In genomic region chr1:201955009-201955749, GRCh38 we compare ENCODE assay signal across 8 cellular contexts. TPM values are rescaled to one million over a fixed set of nuclear protein-coding genes. Genes with fewer than 3 reads are reported as not detected.
DNase-seq lines count a peak whose midpoint lies in the region; ATAC-seq and TF ChIP-seq lines count a peak whose summit lies in the region.

Gene TIMM17A (plus strand): TSS chr1:201955503. CDS start chr1:201955527, 24 bp downstream.

- H3K9me3 Mint-ChIP-seq in activated naive CD4-positive, alpha-beta T cell treated with anti-CD3 and anti-CD28 coated beads, Interleukin-2, amount 50 U/mL, for 72 hours, result no peaks in the 10 kb centered on the region

- H3K27me3 ChIP-seq in testis, result no peaks in the 10 kb centered on the region

- peak within 1 kb of the TSS; percentile 82 to 90 for H3K27ac ChIP-seq in testis

- TF ChIP-seq CTCF in omental fat pad (IDR thresholded peaks at IDR 0.05), result no peak
- TF ChIP-seq CTCF in testis (IDR thresholded peaks at IDR 0.05), result no peak

- H3K4me3 ChIP-seq in GM08714 (ENCODE audit: low read length), result peak within 1 kb of the TSS; percentile 97
- peak within 1 kb of the TSS; percentile 60 to 84 for H3K4me3 ChIP-seq in testis

- peak; percentile 19 for TF ChIP-seq POLR2A in testis (IDR thresholded peaks at IDR 0.05)

- H3K9me3 ChIP-seq in testis, result no peaks in the 10 kb centered on the region

- peaks cover 15 to 16% of the 10 kb centered on the region in 2 donors for H3K36me3 Mint-ChIP-seq in activated naive CD4-positive, alpha-beta T cell treated with anti-CD3 and anti-CD28 coated beads, Interleukin-2, amount 50 U/mL, for 72 hours

- peak within 1 kb of the TSS; percentile 98 to 99 for H3K27ac Mint-ChIP-seq in activated naive CD4-positive, alpha-beta T cell treated with anti-CD3 and anti-CD28 coated beads, Interleukin-2, amount 50 U/mL, for 72 hours

- DNase-seq in NCI-H1092 treated with DMSO at 0.1 percent for 48 hours (lab: John Stamatoyannopoulos, UW) (peak; percentile 99), SKM-1 (lab: John Stamatoyannopoulos, UW; ENCODE audit: unreplicated experiment) (peak; percentile 99), glomerular visceral epithelial cell (ENCODE audit: extremely low spot score) (peak; percentile 98), omental fat pad (ENCODE audit: low spot score) (peak; percentile 90), testis (peak; percentile 98)
- peak; percentile 92 to 97 for DNase-seq in activated naive CD4-positive, alpha-beta T cell treated with anti-CD3 and anti-CD28 coated beads, Interleukin-2, amount 50 U/mL, for 72 hours (ENCODE audit: low spot score in 2 of 2)

- peaks cover 7% of the 10 kb centered on the region for H3K4me1 ChIP-seq in testis

- intact Hi-C loops in testis (cut with DNase I; ENCODE audit: low total_unique reads), result no loop called here

- ATAC-seq in HG02610 (IDR thresholded peaks at IDR 0.05; ENCODE audit: unreplicated experiment) (peak; percentile 99), omental fat pad (ENCODE audit: low FRiP score) (peak; percentile 100)
- peak; percentile 99 to 100 for ATAC-seq in activated naive CD4-positive, alpha-beta T cell treated with anti-CD3 and anti-CD28 coated beads, Interleukin-2, amount 50 U/mL, for 72 hours

- WGBS in testis, 2 donors, result 0 to 1% methylated on average over 45 to 46 of the region's 46 CpGs

- no peaks in the 10 kb centered on the region for H3K36me3 ChIP-seq in testis (ENCODE audit: low read depth, missing control alignments)

RNA-seq across cellular contexts. Expression of gene TIMM17A, which starts in this region (rescaled TPM):
- total RNA-seq in activated naive CD4-positive, alpha-beta T cell treated with anti-CD3 and anti-CD28 coated beads, Interleukin-2, amount 50 U/mL, for 72 hours, result 10 to 100 TPM; 64.3 to 89.0 TPM
- total RNA-seq in omental fat pad (10 to 100 TPM; 19.7 to 55.4 (median 38.4) TPM), testis (10 to 100 TPM; 22.7 to 24.7 TPM)
- polyA plus RNA-seq in testis (ENCODE audit: insufficient read depth, low read depth, low replicate concordance), result 42.5 TPM

Comparison
In these comparisons a context has a peak if more than half of its experiments do, and no peak if none do; other contexts are left out.
1. Peak in every context shown above with its lines: DNase-seq, ATAC-seq, H3K4me3 ChIP-seq and H3K27ac ChIP-seq.